ENCODE assay signal across 9 cellular contexts in the genomic region with DNA sequence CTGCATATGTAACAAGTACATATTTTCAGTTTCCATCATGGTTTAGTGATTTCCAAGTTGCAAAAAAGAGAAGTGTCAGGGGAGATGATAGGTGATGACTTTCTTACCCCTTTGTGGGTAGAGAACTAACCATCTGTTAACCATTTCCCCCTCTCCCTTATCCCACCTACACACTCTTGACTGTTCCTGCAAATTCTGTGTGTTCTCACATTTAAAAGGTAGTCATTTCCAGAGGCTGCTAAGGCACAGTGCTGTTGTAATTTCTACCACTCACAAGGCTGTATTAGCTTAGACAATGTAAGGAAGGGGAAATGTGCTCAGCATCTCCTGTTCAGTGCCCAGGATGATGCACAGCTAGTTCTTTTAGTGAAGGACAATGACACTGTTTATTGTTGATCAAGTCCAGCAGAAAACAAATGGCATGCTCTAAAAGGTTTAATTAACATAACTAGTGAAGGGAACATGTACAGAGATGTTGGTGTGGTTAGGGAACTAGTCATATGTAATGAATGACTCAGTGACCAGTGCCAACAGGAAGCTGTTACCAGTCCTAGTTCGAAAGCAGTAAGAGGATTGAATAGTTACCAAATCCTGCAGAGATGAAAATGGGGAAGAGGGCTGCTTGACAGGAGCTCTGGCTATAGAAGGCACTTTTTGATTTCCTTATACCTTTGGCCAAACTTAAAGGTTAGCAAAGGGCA.
DNase-seq lines count a peak whose midpoint lies in the region; ATAC-seq and TF ChIP-seq lines count a peak whose summit lies in the region.
"Had no signal": no experiment of that assay in that cellular context is flagged by ENCODE, and none has a peak within 500 bp of the region (broad histone marks: within the 10 kb centered on the region; RNA-seq: fewer than 3 reads in every experiment).

No MANE protein-coding gene starts in this region.

- no peak for TF ChIP-seq POLR2A in vagina (IDR thresholded peaks at IDR 0.05)

- peak; percentile 57 for ATAC-seq in GM19043 (IDR thresholded peaks at IDR 0.05; ENCODE audit: low read depth, unreplicated experiment)
- peak; percentile 46 for ATAC-seq in HG03442 (IDR thresholded peaks at IDR 0.05; ENCODE audit: unreplicated experiment)
- ATAC-seq in GM21723 (IDR thresholded peaks at IDR 0.05; ENCODE audit: unreplicated experiment) = no peak

- no TSS peak for BruUV-seq in A673 (replicated peaks; lab: Mats Ljungman, UMichigan)

- no peak overlapping the region for H3K4me3 ChIP-seq in epithelial cell of esophagus (ENCODE audit: low read length)
- no peak overlapping the region for H3K4me3 ChIP-seq in vagina
- no peak overlapping the region for H3K4me3 ChIP-seq in A673 (ENCODE audit: low read depth, low read length, poor library complexity, severe bottlenecking)
- H3K4me3 ChIP-seq: Peyer's patch had no signal

- CTCF ChIA-PET in A673 (lab: Charles Lee) = no interaction called here

- H3K4me1 ChIP-seq in vagina (no peaks in the 10 kb centered on the region), A673 (ENCODE audit: insufficient read depth, low read length, poor library complexity, severe bottlenecking) (no peaks in the 10 kb centered on the region)
- H3K4me1 ChIP-seq: Peyer's patch had no signal

- H3K27ac ChIP-seq in vagina = no peak overlapping the region
- H3K27ac ChIP-seq in A673 (ENCODE audit: low read depth, low read length, poor library complexity, severe bottlenecking) = no peak overlapping the region
- H3K27ac ChIP-seq: Peyer's patch had no signal

- H3K27me3 ChIP-seq in vagina (no peaks in the 10 kb centered on the region), A673 (replicated peaks; ENCODE audit: insufficient read depth, low read depth, low read length, poor library complexity) (no peaks in the 10 kb centered on the region)
- H3K27me3 ChIP-seq: Peyer's patch had no signal

- H3K36me3 ChIP-seq in vagina = no peaks in the 10 kb centered on the region
- H3K36me3 ChIP-seq in A673 (ENCODE audit: insufficient read depth, low read length, poor library complexity, severe bottlenecking) = no peaks in the 10 kb centered on the region
- H3K36me3 ChIP-seq: Peyer's patch had no signal

- intact Hi-C loops in vagina (cut with DNase I) = no loop called here
- intact Hi-C loops in A673 (cut with micrococcal nuclease; ENCODE audit: unreplicated experiment) = no loop called here

- H3K9me3 ChIP-seq in vagina (no peaks in the 10 kb centered on the region), A673 (ENCODE audit: low read depth, low read length, poor library complexity, severe bottlenecking) (no peaks in the 10 kb centered on the region)
- H3K9me3 ChIP-seq: Peyer's patch had no signal

- DNase-seq in A172 (ENCODE audit: low spot score) (peak; percentile 63), epithelial cell of esophagus (ENCODE audit: low read depth) (peak; percentile 85), vagina (ENCODE audit: extremely low spot score in 2 of 2) (no peak), NK-92 (lab: John Stamatoyannopoulos, UW; ENCODE audit: unreplicated experiment) (no peak), A673 (ENCODE audit: low spot score) (no peak)
- DNase-seq: Peyer's patch had no signal

- POLR2A ChIA-PET in A673 (lab: Charles Lee; ENCODE audit: low non-redundant PET) = no interaction called here

- TF ChIP-seq CTCF in epithelial cell of esophagus (IDR thresholded peaks at IDR 0.05; ENCODE audit: insufficient read depth, low read depth, low read length, missing control alignments) = no peak
- TF ChIP-seq CTCF in vagina (IDR thresholded peaks at IDR 0.05) = no peak
- no peak for TF ChIP-seq CTCF in A673 (conservative IDR thresholded peaks at IDR 0.05; ENCODE audit: low read depth, low read length)

Comparison
In these comparisons a context has a peak if more than half of its experiments do, and no peak if none do; other contexts are left out.
1. DNase-seq: peak in A172 (single experiment) and epithelial cell of esophagus (single experiment); none in vagina (0 of 2), NK-92 (single experiment) and A673 (single experiment).